In genomic region chr6:14944593-14944992, GRCh38 we compare ENCODE assay signal across 25 cellular contexts.
DNase-seq lines count a peak whose midpoint lies in the region; ATAC-seq and TF ChIP-seq lines count a peak whose summit lies in the region.
"Had no signal": no experiment of that assay in that cellular context is flagged by ENCODE, and none has a peak within 500 bp of the region (broad histone marks: within the 10 kb centered on the region; RNA-seq: fewer than 3 reads in every experiment).

No MANE protein-coding gene starts in this region.

- TF ChIP-seq CTCF in choroid plexus epithelial cell (conservative IDR thresholded peaks at IDR 0.05; ENCODE audit: low read depth, low read length): no peak

- ATAC-seq in GM18868 (IDR thresholded peaks at IDR 0.05; ENCODE audit: unreplicated experiment) (no peak), GM19397 (IDR thresholded peaks at IDR 0.05; ENCODE audit: unreplicated experiment) (no peak)
- ATAC-seq: activated CD4-positive, CD25-positive, alpha-beta regulatory T cell treated with anti-CD3 and anti-CD28 coated beads, Interleukin-2, amount 50 U/mL, for 24 hours; activated CD8-positive, alpha-beta memory T cell treated with anti-CD3 and anti-CD28 coated beads, Interleukin-2, amount 10 ng/mL, durations not matched to agents 7 days and 5 days; activated naive CD8-positive, alpha-beta T cell treated with anti-CD3 and anti-CD28 coated beads, Interleukin-2, amount 50 U/mL, for 24 hours; activated T-cell treated with anti-CD3 and anti-CD28 coated beads, Interleukin-2, amount 50 U/mL, for 72 hours; left colon; natural killer cell treated with Interleukin-12 subunit alpha and Interleukin-12 subunit beta and Interleukin-15 and Interleukin-18, amount 100 ng/mL, for 72 hours; stimulated activated memory B cell treated with anti-CD40 and anti-IgM and Interleukin-4, amounts not matched to agents 10 μg/mL and 1 μg/mL and 100 μg/mL, for 72 hours had no signal

- DNase-seq in NOMO-1 treated with DMSO at 0.1 percent for 48 hours (lab: John Stamatoyannopoulos, UW; ENCODE audit: unreplicated experiment) (peak; percentile 18), NOMO-1 (lab: John Stamatoyannopoulos, UW; ENCODE audit: unreplicated experiment in 2 of 2) (no peak), NCI-H69 (lab: John Stamatoyannopoulos, UW) (peak; percentile 15), choroid plexus epithelial cell (ENCODE audit: low read depth) (peak; percentile 10), iPS-NIHi7 (ENCODE audit: extremely low spot score) (no peak)
- no peak for DNase-seq in effector CD4-positive, alpha-beta T cell
- DNase-seq: activated CD4-positive, alpha-beta T cell treated with anti-CD3 and anti-CD28 coated beads, Interleukin-2, amount 50 U/mL, for 4 hours; activated CD8-positive, alpha-beta memory T cell treated with anti-CD3 and anti-CD28 coated beads, Interleukin-2, amount 10 ng/mL, durations not matched to agents 7 days and 5 days; activated naive CD8-positive, alpha-beta T cell treated with anti-CD3 and anti-CD28 coated beads, Interleukin-2, amount 50 U/mL, for 24 hours; activated T-cell treated with anti-CD3 and anti-CD28 coated beads, Interleukin-2, amount 50 U/mL, for 72 hours; C1 segment of cervical spinal cord; dermis blood vessel endothelial cell; hippocampal formation; left colon; MM.1S; NCI-H1436 treated with DMSO at 0.1 percent for 48 hours; NCI-H446; psoas muscle; trophoblast cell had no signal

- no peak overlapping the region for H3K4me3 ChIP-seq in choroid plexus epithelial cell (ENCODE audit: low read depth, low read length)
- H3K4me3 ChIP-seq: psoas muscle, SK-N-MC had no signal

Comparison
In these comparisons a context has a peak if more than half of its experiments do, and no peak if none do; other contexts are left out.
1. DNase-seq: peak in NOMO-1 treated with DMSO at 0.1 percent for 48 hours (single experiment), NCI-H69 (single experiment) and choroid plexus epithelial cell (single experiment); none in NOMO-1 (0 of 2), iPS-NIHi7 (single experiment) and effector CD4-positive, alpha-beta T cell (single experiment).